Comparison of ENCODE assay signal across 22 cellular contexts in the genomic region with DNA sequence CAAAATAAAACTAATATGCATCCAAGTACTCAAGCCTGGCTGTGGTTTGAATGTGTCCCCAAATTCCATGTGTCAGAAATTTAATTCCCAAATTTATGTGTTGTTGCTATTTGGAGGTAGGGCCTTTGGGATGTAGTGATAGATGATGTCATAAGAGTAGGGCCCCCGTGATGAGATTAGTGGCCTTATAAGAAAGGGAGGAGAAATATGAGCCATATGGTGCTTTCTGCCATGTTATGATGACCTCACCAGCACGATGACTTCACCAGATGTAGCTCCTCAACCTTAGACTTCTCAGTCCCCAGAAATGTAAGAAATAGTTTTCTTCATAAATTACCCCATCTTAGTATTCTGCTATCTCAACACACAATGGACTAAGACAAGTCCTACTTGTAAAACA.
A peak's percentile ranks its signal among the peaks of the same experiment; 100 is the strongest.
DNase-seq lines count a peak whose midpoint lies in the region; FAIRE-seq and TF ChIP-seq lines count a peak whose summit lies in the region.
"Had no signal": no experiment of that assay in that cellular context is flagged by ENCODE, and none has a peak within 500 bp of the region (broad histone marks: within the 10 kb centered on the region; RNA-seq: fewer than 3 reads in every experiment).

No MANE protein-coding gene starts in this region.

- no peak for TF ChIP-seq CTCF in D721Med (IDR thresholded peaks at IDR 0.05; ENCODE audit: insufficient read depth, missing control alignments)
- TF ChIP-seq CTCF in MM.1S (IDR thresholded peaks at IDR 0.05; ENCODE audit: low read length), result no peak
- no peak for TF ChIP-seq CTCF in fibroblast of mammary gland (conservative IDR thresholded peaks at IDR 0.05; ENCODE audit: control insufficient read depth, insufficient read depth, low read depth, low read length)

- DNase-seq in DMS53 (lab: John Stamatoyannopoulos, UW) (peak; percentile 17), DMS53 treated with DMSO at 0.1 percent for 48 hours (lab: John Stamatoyannopoulos, UW; ENCODE audit: unreplicated experiment) (no peak), D721Med (ENCODE audit: insufficient read length, low spot score) (no peak), MM.1S (no peak), fibroblast of mammary gland (ENCODE audit: low read depth) (peak; percentile 16), DMS 273 treated with DMSO at 0.1 percent for 48 hours (lab: John Stamatoyannopoulos, UW) (no peak), H4 (ENCODE audit: low spot score) (no peak)
- DNase-seq: Caco-2; CD4-positive, CD25-positive, alpha-beta regulatory T cell; CD8-positive, alpha-beta T cell; DMS79; EL; GDM1 had no signal

- H3K79me2 ChIP-seq in MM.1S (ENCODE audit: low read length), result no peaks in the 10 kb centered on the region

- no peaks in the 10 kb centered on the region for H3K36me3 ChIP-seq in MM.1S (replicated peaks; ENCODE audit: insufficient read depth, low read length)
- H3K36me3 ChIP-seq: BLaER1, HAP-1 had no signal

- FAIRE-seq in D721Med (lab: Jason Lieb, UNC), result peak; percentile 6
- FAIRE-seq: A204.1, GM12878, GM18507, H54 had no signal

- peak overlapping the region; percentile 54; the same call in 1 of the 2 replicates for H2AFZ ChIP-seq in MM.1S (ENCODE audit: low read length)

- H4K20me1 ChIP-seq in MM.1S (ENCODE audit: insufficient read depth, low read length), result no peaks in the 10 kb centered on the region
- H4K20me1 ChIP-seq: BLaER1 had no signal

- H3K4me3 ChIP-seq in MM.1S (ENCODE audit: low read length), result no peak overlapping the region
- H3K4me3 ChIP-seq in fibroblast of mammary gland (ENCODE audit: control insufficient read depth, low read depth, low read length), result no peak overlapping the region
- H3K4me3 ChIP-seq: BLaER1, GM12878, GM23338, HAP-1 had no signal

- no peaks in the 10 kb centered on the region for H3F3A ChIP-seq in MM.1S (ENCODE audit: insufficient read depth, low read length)

- H3K4me1 ChIP-seq in MM.1S (ENCODE audit: low read length), result no peaks in the 10 kb centered on the region
- H3K4me1 ChIP-seq: BLaER1, Caco-2 had no signal

- H3K9me3 ChIP-seq in MM.1S (replicated peaks; ENCODE audit: insufficient read depth, low read length), result no peaks in the 10 kb centered on the region
- H3K9me3 ChIP-seq: BLaER1, Caco-2, HAP-1 had no signal

- no peaks in the 10 kb centered on the region for H3K27me3 ChIP-seq in MM.1S (replicated peaks; ENCODE audit: insufficient read depth, low read length)
- H3K27me3 ChIP-seq: BLaER1 had no signal

- H3K9me2 ChIP-seq in MM.1S (replicated peaks; ENCODE audit: insufficient read depth, low read length), result no peaks in the 10 kb centered on the region

- H3K4me2 ChIP-seq in MM.1S (ENCODE audit: low read depth, low read length), result no peak overlapping the region
- H3K4me2 ChIP-seq: BLaER1, GM23338 had no signal

- H3K9ac ChIP-seq in MM.1S (ENCODE audit: low read length), result no peak overlapping the region
- H3K9ac ChIP-seq: BLaER1 had no signal

- H3K27ac ChIP-seq in MM.1S (ENCODE audit: low read length), result no peak overlapping the region
- H3K27ac ChIP-seq: 22Rv1, BLaER1, C4-2B had no signal

Comparison
In these comparisons a context has a peak if more than half of its experiments do, and no peak if none do; other contexts are left out.
1. DNase-seq: peak in DMS53 (single experiment) and fibroblast of mammary gland (single experiment); none in DMS53 treated with DMSO at 0.1 percent for 48 hours (single experiment), D721Med (single experiment), MM.1S (single experiment), DMS 273 treated with DMSO at 0.1 percent for 48 hours (single experiment) and H4 (single experiment).